In the genomic region with DNA sequence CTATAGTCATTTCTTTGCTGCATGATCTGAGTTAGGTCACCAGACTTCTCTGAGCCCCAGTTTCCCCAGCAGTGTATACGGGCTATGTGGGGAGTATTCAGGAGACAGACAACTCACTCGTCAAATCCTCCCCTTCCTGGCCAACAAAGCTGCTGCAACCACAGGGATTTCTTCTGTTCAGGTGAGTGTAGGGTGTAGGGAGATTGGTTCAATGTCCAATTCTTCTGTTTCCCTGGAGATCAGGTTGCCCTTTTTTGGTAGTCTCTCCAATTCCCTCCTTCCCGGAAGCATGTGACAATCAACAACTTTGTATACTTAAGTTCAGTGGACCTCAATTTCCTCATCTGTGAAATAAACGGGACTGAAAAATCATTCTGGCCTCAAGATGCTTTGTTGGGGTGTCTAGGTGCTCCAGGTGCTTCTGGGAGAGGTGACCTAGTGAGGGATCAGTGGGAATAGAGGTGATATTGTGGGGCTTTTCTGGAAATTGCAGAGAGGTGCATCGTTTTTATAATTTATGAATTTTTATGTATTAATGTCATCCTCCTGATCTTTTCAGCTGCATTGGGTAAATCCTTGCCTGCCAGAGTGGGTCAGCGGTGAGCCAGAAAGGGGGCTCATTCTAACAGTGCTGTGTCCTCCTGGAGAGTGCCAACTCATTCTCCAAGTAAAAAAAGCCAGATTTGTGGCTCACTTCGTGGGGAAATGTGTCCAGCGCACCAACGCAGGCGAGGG, we compare ENCODE assay signal across 1 cellular context.
TF ChIP-seq lines count a peak whose summit lies in the region.

No MANE protein-coding gene starts in this region.

TF ChIP-seq in HEK293, 187 proteins besides CTCF, POLR2A, EP300 and RAD21 (continued from another document):
- TF ChIP-seq, protein P1, sequence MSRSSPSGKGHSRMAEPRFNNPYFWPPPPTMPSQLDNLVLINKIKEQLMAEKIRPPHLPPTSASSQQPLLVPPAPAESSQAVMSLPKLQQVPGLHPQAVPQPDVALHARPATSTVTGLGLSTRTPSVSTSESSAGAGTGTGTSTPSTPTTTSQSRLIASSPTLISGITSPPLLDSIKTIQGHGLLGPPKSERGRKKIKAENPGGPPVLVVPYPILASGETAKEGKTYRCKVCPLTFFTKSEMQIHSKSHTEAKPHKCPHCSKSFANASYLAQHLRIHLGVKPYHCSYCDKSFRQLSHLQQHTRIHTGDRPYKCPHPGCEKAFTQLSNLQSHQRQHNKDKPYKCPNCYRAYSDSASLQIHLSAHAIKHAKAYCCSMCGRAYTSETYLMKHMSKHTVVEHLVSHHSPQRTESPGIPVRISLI (tag by site-specific recombination; IDR thresholded peaks at IDR 0.05), result peak; percentile 60; the same call in 1 of the 2 replicates
- TF ChIP-seq ZNF121 (tag by site-specific recombination; IDR thresholded peaks at IDR 0.05), result no peak
- TF ChIP-seq ZNF768 (tag by site-specific recombination; IDR thresholded peaks at IDR 0.05), result no peak
- TF ChIP-seq, protein P2, sequence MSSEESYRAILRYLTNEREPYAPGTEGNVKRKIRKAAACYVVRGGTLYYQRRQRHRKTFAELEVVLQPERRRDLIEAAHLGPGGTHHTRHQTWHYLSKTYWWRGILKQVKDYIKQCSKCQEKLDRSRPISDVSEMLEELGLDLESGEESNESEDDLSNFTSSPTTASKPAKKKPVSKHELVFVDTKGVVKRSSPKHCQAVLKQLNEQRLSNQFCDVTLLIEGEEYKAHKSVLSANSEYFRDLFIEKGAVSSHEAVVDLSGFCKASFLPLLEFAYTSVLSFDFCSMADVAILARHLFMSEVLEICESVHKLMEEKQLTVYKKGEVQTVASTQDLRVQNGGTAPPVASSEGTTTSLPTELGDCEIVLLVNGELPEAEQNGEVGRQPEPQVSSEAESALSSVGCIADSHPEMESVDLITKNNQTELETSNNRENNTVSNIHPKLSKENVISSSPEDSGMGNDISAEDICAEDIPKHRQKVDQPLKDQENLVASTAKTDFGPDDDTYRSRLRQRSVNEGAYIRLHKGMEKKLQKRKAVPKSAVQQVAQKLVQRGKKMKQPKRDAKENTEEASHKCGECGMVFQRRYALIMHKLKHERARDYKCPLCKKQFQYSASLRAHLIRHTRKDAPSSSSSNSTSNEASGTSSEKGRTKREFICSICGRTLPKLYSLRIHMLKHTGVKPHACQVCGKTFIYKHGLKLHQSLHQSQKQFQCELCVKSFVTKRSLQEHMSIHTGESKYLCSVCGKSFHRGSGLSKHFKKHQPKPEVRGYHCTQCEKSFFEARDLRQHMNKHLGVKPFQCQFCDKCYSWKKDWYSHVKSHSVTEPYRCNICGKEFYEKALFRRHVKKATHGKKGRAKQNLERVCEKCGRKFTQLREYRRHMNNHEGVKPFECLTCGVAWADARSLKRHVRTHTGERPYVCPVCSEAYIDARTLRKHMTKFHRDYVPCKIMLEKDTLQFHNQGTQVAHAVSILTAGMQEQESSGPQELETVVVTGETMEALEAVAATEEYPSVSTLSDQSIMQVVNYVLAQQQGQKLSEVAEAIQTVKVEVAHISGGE (tag by site-specific recombination; conservative IDR thresholded peaks at IDR 0.05; ENCODE audit: low read depth), result peak; percentile 78; the same call in 1 of the 2 replicates
- no peak for TF ChIP-seq ZNF48 (tag by site-specific recombination; IDR thresholded peaks at IDR 0.05)
